ENCODE assay signal across 9 cellular contexts in the genomic region with DNA sequence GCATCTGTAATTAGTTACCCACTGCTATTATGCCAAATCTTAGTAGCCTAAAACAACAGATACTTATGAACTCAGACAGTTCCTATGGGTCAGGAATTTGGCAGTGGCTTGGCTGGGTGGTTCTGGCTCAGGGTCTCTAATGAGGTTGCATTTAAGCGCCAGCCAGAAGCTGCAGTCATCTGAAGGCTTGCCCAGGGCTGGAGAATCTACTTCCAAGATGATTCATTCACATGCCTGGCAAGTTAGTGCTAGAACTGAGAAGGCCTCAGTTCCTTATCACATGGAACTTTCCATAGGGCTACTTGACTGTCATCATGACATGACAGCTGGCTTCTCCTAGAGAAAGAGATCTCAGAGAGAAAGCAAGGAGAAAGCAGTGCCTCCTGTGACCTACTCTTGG.
DNase-seq lines count a peak whose midpoint lies in the region; ATAC-seq, FAIRE-seq and TF ChIP-seq lines count a peak whose summit lies in the region.
"Had no signal": no experiment of that assay in that cellular context is flagged by ENCODE, and none has a peak within 500 bp of the region (broad histone marks: within the 10 kb centered on the region; RNA-seq: fewer than 3 reads in every experiment).

No MANE protein-coding gene starts in this region.

- POLR2A ChIA-PET in K562 (lab: Yijun Ruan, JAX) (no interaction called here), T-cell (lab: Charles Lee) (interaction anchor here in 1 of 2 donors (1.2 kb wide), 1 partner anchor 20 kb away, joined by 3 read pairs; no protein-coding TSS in a partner anchor)

- H3K36me3 ChIP-seq in K562 (ENCODE audit: control insufficient read depth, insufficient read depth, low read length) (no peaks in the 10 kb centered on the region), aorta (ENCODE audit: control insufficient read depth in 1 of 2, insufficient read depth in 2 of 2, low read length in 1 of 2) (no peaks in the 10 kb centered on the region)

- peaks cover 3% of the 10 kb centered on the region for H3K27me3 Mint-ChIP-seq in activated CD8-positive, alpha-beta memory T cell treated with anti-CD3 and anti-CD28 coated beads, Interleukin-2, amount 10 ng/mL, durations not matched to agents 7 days and 5 days
- H3K27me3 Mint-ChIP-seq in T-cell, result peaks cover 0 to 11% of the 10 kb centered on the region in 2 donors

- intact Hi-C loops in Right ventricle myocardium inferior (cut with DNase I) (no loop called here), cardiac septum (cut with DNase I) (no loop called here), K562 (cut with micrococcal nuclease) (no loop called here), aorta (cut with DNase I) (no loop called here)

- no peaks in the 10 kb centered on the region for H3K9me3 ChIP-seq in K562 (replicated peaks; ENCODE audit: control insufficient read depth, insufficient read depth, low read depth, low read length)
- H3K9me3 ChIP-seq in aorta (ENCODE audit: control insufficient read depth, low read length), result no peaks in the 10 kb centered on the region

- CTCF ChIA-PET in K562 (lab: Yijun Ruan, JAX; ENCODE audit: low intra/inter-chr PET ratio) (no interaction called here), T-cell (lab: Charles Lee) (no interaction called here)
- CTCF ChIA-PET in activated CD8-positive, alpha-beta memory T cell treated with anti-CD3 and anti-CD28 coated beads, Interleukin-2, amount 10 ng/mL, durations not matched to agents 7 days and 5 days (lab: Charles Lee), result no interaction called here

- H3K9me3 Mint-ChIP-seq in activated CD8-positive, alpha-beta memory T cell treated with anti-CD3 and anti-CD28 coated beads, Interleukin-2, amount 10 ng/mL, durations not matched to agents 7 days and 5 days (ENCODE audit: low read depth), result peaks cover 1% of the 10 kb centered on the region
- no peaks in the 10 kb centered on the region for H3K9me3 Mint-ChIP-seq in T-cell

- DNase-seq in Right ventricle myocardium inferior (ENCODE audit: missing footprints) (peak; percentile 68), cardiac septum (ENCODE audit: low spot score) (no peak), K562 (ENCODE audit: extremely low read depth in 1 of 4, low spot score in 3 of 4) (peak; percentile 20 to 81 (median 45)), iris pigment epithelial cell (ENCODE audit: low read depth) (peak; percentile 81), aorta (peak; percentile 76 to 79), T-cell (no peak)
- DNase-seq in activated CD8-positive, alpha-beta memory T cell treated with anti-CD3 and anti-CD28 coated beads, Interleukin-2, amount 10 ng/mL, durations not matched to agents 7 days and 5 days, result no peak
- DNase-seq: stimulated activated CD4-positive, alpha-beta T cell treated with anti-CD3 and anti-CD28 coated beads, Interleukin-12 subunit alpha, Interleukin-12 subunit beta, amount 100 ng/mL, for 4 hours had no signal

- TF ChIP-seq CTCF in K562 (IDR thresholded peaks at IDR 0.05 in 2 of 3, conservative IDR thresholded peaks at IDR 0.05 in 1 of 3; ENCODE audit: insufficient read depth in 2 of 3, low read depth in 1 of 3, low read length in 3 of 3), result no peak

- peak; percentile 20 to 21; a peak in 2 of 4 replicates for TF ChIP-seq RAD21 in K562 (CRISPR knock-in tag; conservative IDR thresholded peaks at IDR 0.05 in 1 of 2, IDR thresholded peaks at IDR 0.05 in 1 of 2)

- no peak overlapping the region for H3K27ac Mint-ChIP-seq in activated CD8-positive, alpha-beta memory T cell treated with anti-CD3 and anti-CD28 coated beads, Interleukin-2, amount 10 ng/mL, durations not matched to agents 7 days and 5 days
- H3K27ac Mint-ChIP-seq in T-cell, result no peak overlapping the region

- H3K79me2 ChIP-seq in K562 (ENCODE audit: control insufficient read depth, insufficient read depth, low read length), result no peaks in the 10 kb centered on the region

- H2AFZ ChIP-seq in K562 (ENCODE audit: low read depth, low read length), result peak overlapping the region; percentile 50

- in situ Hi-C loops in K562 (cut with MboI), result no loop called here

- no peaks in the 10 kb centered on the region for H3K4me1 Mint-ChIP-seq in activated CD8-positive, alpha-beta memory T cell treated with anti-CD3 and anti-CD28 coated beads, Interleukin-2, amount 10 ng/mL, durations not matched to agents 7 days and 5 days
- no peaks in the 10 kb centered on the region for H3K4me1 Mint-ChIP-seq in T-cell

- no peak overlapping the region for H3K4me3 Mint-ChIP-seq in activated CD8-positive, alpha-beta memory T cell treated with anti-CD3 and anti-CD28 coated beads, Interleukin-2, amount 10 ng/mL, durations not matched to agents 7 days and 5 days
- H3K4me3 Mint-ChIP-seq in T-cell, result no peak overlapping the region

- H3K36me3 Mint-ChIP-seq in activated CD8-positive, alpha-beta memory T cell treated with anti-CD3 and anti-CD28 coated beads, Interleukin-2, amount 10 ng/mL, durations not matched to agents 7 days and 5 days, result no peaks in the 10 kb centered on the region
- H3K36me3 Mint-ChIP-seq in T-cell, result no peaks in the 10 kb centered on the region

- WGBS in K562 (ENCODE audit: insufficient coverage, low coverage, missing lambda C conversion rate), result 43% methylated on average over 1 of the region's 1 CpG
- WGBS in aorta, 2 donors, result 8 to 13% methylated on average over 1 of the region's 1 CpG

- H3K4me1 ChIP-seq in K562 (replicated peaks in 1 of 2; ENCODE audit: control insufficient read depth in 2 of 2, insufficient read depth in 2 of 2, low read length in 2 of 2) (peaks cover 0 to 15% of the 10 kb centered on the region in 2 experiments; a peak in 3 of 5 replicates), aorta (ENCODE audit: control insufficient read depth in 1 of 2, insufficient read depth in 2 of 2, low read length in 2 of 2) (peaks cover 0 to 1% of the 10 kb centered on the region in 2 donors)

- no TSS peak for BruUV-seq in K562 (replicated peaks; lab: Mats Ljungman, UMichigan)

- H3K27ac ChIP-seq in K562 (ENCODE audit: extremely low read depth, low read depth, low read length) (peak overlapping the region; percentile 39), aorta (ENCODE audit: low read depth in 1 of 2, low read length in 2 of 2) (no peak overlapping the region)

- no peaks in the 10 kb centered on the region for H4K20me1 ChIP-seq in K562 (replicated peaks; ENCODE audit: control insufficient read depth, insufficient read depth, low read length)

- H3K9ac ChIP-seq in K562 (ENCODE audit: insufficient read depth in 1 of 2, low read depth in 2 of 2, low read length in 2 of 2), result peak overlapping the region in 1 of 2 experiments; percentile 32; a peak in 1 of 4 replicates

- TF ChIP-seq EP300 in K562 (IDR thresholded peaks at IDR 0.05; ENCODE audit: low read length), result no peak

- TF ChIP-seq POLR2A in K562 (conservative IDR thresholded peaks at IDR 0.05), result no peak

- H3K4me2 ChIP-seq in K562 (ENCODE audit: insufficient read depth, low read length), result no peak overlapping the region; the same call in 1 of the 2 replicates

- H3K27me3 ChIP-seq in K562 (ENCODE audit: control insufficient read depth in 2 of 2, insufficient read depth in 2 of 2, low read length in 2 of 2) (no peaks in the 10 kb centered on the region), aorta (ENCODE audit: control insufficient read depth in 1 of 2, insufficient read depth in 2 of 2, low read length in 1 of 2) (no peaks in the 10 kb centered on the region)

- FAIRE-seq in K562 (lab: Jason Lieb, UNC), result peak; percentile 85

- H3K9me1 ChIP-seq in K562 (ENCODE audit: control insufficient read depth, insufficient read depth, low read length), result no peaks in the 10 kb centered on the region

- H3K4me3 ChIP-seq in K562 (no peak overlapping the region), aorta (ENCODE audit: low read length in 2 of 2) (no peak overlapping the region)

- peak; percentile 89 for ATAC-seq in Right ventricle myocardium inferior
- ATAC-seq in K562, result peak; percentile 78
- ATAC-seq in aorta (ENCODE audit: low FRiP score), result peak; percentile 72
- no peak for ATAC-seq in activated CD8-positive, alpha-beta memory T cell treated with anti-CD3 and anti-CD28 coated beads, Interleukin-2, amount 10 ng/mL, durations not matched to agents 7 days and 5 days
- no peak for ATAC-seq in T-cell (replicated peaks in 1 of 4)
- no peak for ATAC-seq in GM18511 (IDR thresholded peaks at IDR 0.05; ENCODE audit: unreplicated experiment)

TF ChIP-seq in K562, 482 proteins besides CTCF, POLR2A, EP300 and RAD21 (continues in another document):
- TF ChIP-seq ZNF23 (CRISPR knock-in tag; IDR thresholded peaks at IDR 0.05) (no peak), HDAC1 (IDR thresholded peaks at IDR 0.05) (peak in 1 of 2 experiments; percentile 62; a peak in 2 of 4 replicates), NR3C1 (CRISPR knock-in tag; IDR thresholded peaks at IDR 0.05) (no peak), NFATC3 (IDR thresholded peaks at IDR 0.05) (no peak), TEAD4 (IDR thresholded peaks at IDR 0.05; ENCODE audit: low read length) (peak; percentile 29; the same call in 1 of the 2 replicates), TEAD4 (CRISPR knock-in tag; IDR thresholded peaks at IDR 0.05; ENCODE audit: borderline replicate concordance) (no peak)
- TF ChIP-seq, protein P1, sequence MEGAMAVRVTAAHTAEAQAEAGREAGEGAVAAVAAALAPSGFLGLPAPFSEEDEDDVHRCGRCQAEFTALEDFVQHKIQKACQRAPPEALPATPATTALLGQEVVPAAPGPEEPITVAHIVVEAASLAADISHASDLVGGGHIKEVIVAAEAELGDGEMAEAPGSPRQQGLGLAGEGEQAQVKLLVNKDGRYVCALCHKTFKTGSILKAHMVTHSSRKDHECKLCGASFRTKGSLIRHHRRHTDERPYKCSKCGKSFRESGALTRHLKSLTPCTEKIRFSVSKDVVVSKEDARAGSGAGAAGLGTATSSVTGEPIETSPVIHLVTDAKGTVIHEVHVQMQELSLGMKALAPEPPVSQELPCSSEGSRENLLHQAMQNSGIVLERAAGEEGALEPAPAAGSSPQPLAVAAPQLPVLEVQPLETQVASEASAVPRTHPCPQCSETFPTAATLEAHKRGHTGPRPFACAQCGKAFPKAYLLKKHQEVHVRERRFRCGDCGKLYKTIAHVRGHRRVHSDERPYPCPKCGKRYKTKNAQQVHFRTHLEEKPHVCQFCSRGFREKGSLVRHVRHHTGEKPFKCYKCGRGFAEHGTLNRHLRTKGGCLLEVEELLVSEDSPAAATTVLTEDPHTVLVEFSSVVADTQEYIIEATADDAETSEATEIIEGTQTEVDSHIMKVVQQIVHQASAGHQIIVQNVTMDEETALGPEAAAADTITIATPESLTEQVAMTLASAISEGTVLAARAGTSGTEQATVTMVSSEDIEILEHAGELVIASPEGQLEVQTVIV (CRISPR knock-in tag; IDR thresholded peaks at IDR 0.05; ENCODE audit: borderline replicate concordance), result no peak

Comparison
In these comparisons a context has a peak if more than half of its experiments do, and no peak if none do; other contexts are left out.
1. DNase-seq: peak in Right ventricle myocardium inferior (single experiment), K562 (4 of 4), iris pigment epithelial cell (single experiment) and aorta (2 of 2); none in cardiac septum (single experiment), activated CD8-positive, alpha-beta memory T cell treated with anti-CD3 and anti-CD28 coated beads, Interleukin-2, amount 10 ng/mL, durations not matched to agents 7 days and 5 days (single experiment) and T-cell (0 of 34).
2. ATAC-seq: peak in Right ventricle myocardium inferior (single experiment), K562 (single experiment) and aorta (single experiment); none in activated CD8-positive, alpha-beta memory T cell treated with anti-CD3 and anti-CD28 coated beads, Interleukin-2, amount 10 ng/mL, durations not matched to agents 7 days and 5 days (single experiment), T-cell (0 of 4) and GM18511 (single experiment).